ENCODE assay signal across 21 cellular contexts in the genomic region with DNA sequence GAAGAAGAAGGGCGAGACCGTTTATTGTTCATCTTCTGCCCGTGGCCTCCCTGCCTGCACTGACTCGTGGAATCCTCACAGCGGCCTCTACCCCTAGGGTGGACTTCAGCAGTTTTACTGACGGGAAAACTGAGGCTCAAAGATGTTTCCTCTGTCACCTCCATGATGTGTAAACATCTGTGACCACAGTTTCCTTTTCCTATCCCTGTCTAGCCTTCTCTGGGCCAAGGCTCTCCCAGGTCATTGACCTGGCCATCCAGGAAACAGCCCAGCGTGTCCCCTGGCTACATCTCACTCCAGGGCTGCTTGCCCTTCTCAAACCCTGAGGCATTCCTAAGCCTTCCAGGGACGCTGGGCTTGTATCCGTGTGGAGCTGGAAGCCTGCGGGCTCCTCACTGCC. TPM values are rescaled to one million over a fixed set of nuclear protein-coding genes. Genes with fewer than 3 reads are reported as not detected.
DNase-seq lines count a peak whose midpoint lies in the region; ATAC-seq, FAIRE-seq and TF ChIP-seq lines count a peak whose summit lies in the region.
"Had no signal": no experiment of that assay in that cellular context is flagged by ENCODE, and none has a peak within 500 bp of the region (broad histone marks: within the 10 kb centered on the region; RNA-seq: fewer than 3 reads in every experiment).

No MANE protein-coding gene starts in this region.

- peak overlapping the region in 1 of 2 experiments; percentile 54 for H3K18ac ChIP-seq in mesenchymal stem cell (ENCODE audit: low read depth in 1 of 2, low read length in 2 of 2)

- H3K4me3 Mint-ChIP-seq in endothelial cell (ENCODE audit: unreplicated experiment) = peak overlapping the region; percentile 6
- H3K4me3 Mint-ChIP-seq in naive thymus-derived CD8-positive, alpha-beta T cell = no peak overlapping the region
- H3K4me3 Mint-ChIP-seq: CD8-positive, alpha-beta T cell had no signal

- no peak overlapping the region for H2BK5ac ChIP-seq in mesenchymal stem cell (ENCODE audit: low read depth, low read length, poor library complexity, severe bottlenecking)

- no peak for TF ChIP-seq POLR2A in A549 (IDR thresholded peaks at IDR 0.05; ENCODE audit: low read length)

- CTCF ChIA-PET in A549 (lab: Yijun Ruan, JAX) = interaction anchor here (1.6 to 1.7 kb wide), 2 partner anchors 33 to 78 kb away, joined by 3 to 4 read pairs; no protein-coding TSS in a partner anchor

- no peak overlapping the region for H2BK12ac ChIP-seq in mesenchymal stem cell (ENCODE audit: low read length in 2 of 2)

- no peaks in the 10 kb centered on the region for H3K27me3 ChIP-seq in mesenchymal stem cell (ENCODE audit: control insufficient read depth in 1 of 2, insufficient read depth in 1 of 2, low read length in 2 of 2)
- H3K27me3 ChIP-seq: Peyer's patch had no signal

- H3K23ac ChIP-seq in mesenchymal stem cell (ENCODE audit: low read length in 2 of 2) = no peak overlapping the region

- H3K4ac ChIP-seq in mesenchymal stem cell (ENCODE audit: low read depth in 1 of 2, low read length in 2 of 2) = no peak overlapping the region

- H3K4me2 ChIP-seq in A549 (no peak overlapping the region), mesenchymal stem cell (ENCODE audit: low read length, poor library complexity, severe bottlenecking) (no peak overlapping the region)
- H3K4me2 ChIP-seq: SK-N-SH had no signal

- H3K9ac ChIP-seq in mesenchymal stem cell (ENCODE audit: low read length) = no peak overlapping the region
- H3K9ac ChIP-seq: SK-N-SH had no signal

- ATAC-seq in A549 = no peak; a peak in 1 of 6 replicates
- ATAC-seq in naive thymus-derived CD8-positive, alpha-beta T cell = no peak
- ATAC-seq: CD8-positive, alpha-beta T cell; Right ventricle myocardium inferior had no signal

- POLR2A ChIA-PET in A549 (lab: Yijun Ruan, JAX) = no interaction called here
- POLR2A ChIA-PET in naive thymus-derived CD8-positive, alpha-beta T cell (lab: Charles Lee) = no interaction called here

- no peak overlapping the region for H4K91ac ChIP-seq in mesenchymal stem cell (ENCODE audit: low read length)

- no peak for TF ChIP-seq CTCF in A549 (IDR thresholded peaks at IDR 0.05)
- no peak for TF ChIP-seq CTCF in endothelial cell (IDR thresholded peaks at IDR 0.05; ENCODE audit: unreplicated experiment)

- peaks cover 87 to 96% of the 10 kb centered on the region in 2 experiments for H3K36me3 ChIP-seq in mesenchymal stem cell (ENCODE audit: control insufficient read depth in 1 of 2, insufficient read depth in 2 of 2, low read depth in 1 of 2, low read length in 2 of 2)

- H4K8ac ChIP-seq in mesenchymal stem cell (ENCODE audit: low read length) = peak overlapping the region; percentile 4

- peaks cover 53% of the 10 kb centered on the region for H3K79me1 ChIP-seq in mesenchymal stem cell (replicated peaks; ENCODE audit: low read length, poor library complexity, severe bottlenecking)

- H3K27ac Mint-ChIP-seq in endothelial cell (ENCODE audit: unreplicated experiment) = peak overlapping the region; percentile 84
- H3K27ac Mint-ChIP-seq in naive thymus-derived CD8-positive, alpha-beta T cell = no peak overlapping the region
- H3K27ac Mint-ChIP-seq: CD8-positive, alpha-beta T cell had no signal

- no peak for FAIRE-seq in A549 (lab: Jason Lieb, UNC)
- FAIRE-seq: GM12892, GM18507, H1 had no signal

- no peak for TF ChIP-seq RAD21 in A549 (conservative IDR thresholded peaks at IDR 0.05 in 1 of 2, IDR thresholded peaks at IDR 0.05 in 1 of 2)

- H2AFZ ChIP-seq in mesenchymal stem cell (ENCODE audit: low read depth, low read length) = no peak overlapping the region

- no peak overlapping the region for H3K14ac ChIP-seq in mesenchymal stem cell (ENCODE audit: low read length in 2 of 2)

- H3K27me3 Mint-ChIP-seq in endothelial cell (ENCODE audit: unreplicated experiment) = peaks cover 8% of the 10 kb centered on the region
- H3K27me3 Mint-ChIP-seq in naive thymus-derived CD8-positive, alpha-beta T cell = no peaks in the 10 kb centered on the region

- no peak overlapping the region for H2BK15ac ChIP-seq in mesenchymal stem cell (ENCODE audit: low read depth, poor library complexity, severe bottlenecking)

- no peaks in the 10 kb centered on the region for H3K9me3 Mint-ChIP-seq in endothelial cell (ENCODE audit: unreplicated experiment)
- no peaks in the 10 kb centered on the region for H3K9me3 Mint-ChIP-seq in naive thymus-derived CD8-positive, alpha-beta T cell
- H3K9me3 Mint-ChIP-seq: CD8-positive, alpha-beta T cell had no signal

- no peak for DNase-seq in A549 (ENCODE audit: low read depth in 1 of 2, low spot score in 1 of 2)
- DNase-seq in HuH-7 (ENCODE audit: low spot score) = peak; percentile 83
- DNase-seq in endothelial cell (ENCODE audit: low spot score) = peak; percentile 53
- peak; percentile 61 for DNase-seq in mesenchymal stem cell
- no peak for DNase-seq in AG08396 (ENCODE audit: low spot score)
- no peak for DNase-seq in NCI-H345 (lab: John Stamatoyannopoulos, UW)
- no peak for DNase-seq in naive thymus-derived CD8-positive, alpha-beta T cell
- DNase-seq: Calu3; CD8-positive, alpha-beta T cell; EL; KG1; NCI-H1417 treated with DMSO at 0.1 percent for 48 hours; NCI-H1930; NCI-H446 treated with DMSO at 0.1 percent for 48 hours; NCI-H69; Peyer's patch; SK-N-SH had no signal

- no peak for TF ChIP-seq EP300 in A549 (IDR thresholded peaks at IDR 0.05)

- H3K9me3 ChIP-seq in A549 (no peaks in the 10 kb centered on the region), mesenchymal stem cell (ENCODE audit: control insufficient read depth, low read length) (no peaks in the 10 kb centered on the region)
- H3K9me3 ChIP-seq: Peyer's patch, SK-N-SH had no signal

- no peak overlapping the region for H2AK5ac ChIP-seq in mesenchymal stem cell (ENCODE audit: low read length, severe bottlenecking)

- H3K27ac ChIP-seq in A549 (peak overlapping the region; percentile 2 to 67; a peak in 1 of 6 replicates), mesenchymal stem cell (ENCODE audit: low read length, poor library complexity, severe bottlenecking) (no peak overlapping the region)
- H3K27ac ChIP-seq: Peyer's patch had no signal

- no peak overlapping the region for H2BK120ac ChIP-seq in mesenchymal stem cell (ENCODE audit: low read depth, low read length)

- 65% methylated on average over 10 of the region's 10 CpGs for WGBS in A549 (ENCODE audit: missing lambda C conversion rate)
- 61% methylated on average over 10 of the region's 10 CpGs for WGBS in mesenchymal stem cell

- H3K4me1 ChIP-seq in A549 (peaks cover 59% of the 10 kb centered on the region), mesenchymal stem cell (ENCODE audit: control insufficient read depth, insufficient read depth, low read depth, low read length) (peaks cover 5% of the 10 kb centered on the region)

- peaks cover 39% of the 10 kb centered on the region for H3K36me3 Mint-ChIP-seq in endothelial cell (ENCODE audit: low read depth, unreplicated experiment)
- H3K36me3 Mint-ChIP-seq in naive thymus-derived CD8-positive, alpha-beta T cell = peaks cover 0 to 35% (median 0%) of the 10 kb centered on the region in 3 donors

- peaks cover 33% of the 10 kb centered on the region for H3K4me1 Mint-ChIP-seq in endothelial cell (ENCODE audit: unreplicated experiment)
- peaks cover 0 to 2% (median under 1%) of the 10 kb centered on the region in 4 donors for H3K4me1 Mint-ChIP-seq in naive thymus-derived CD8-positive, alpha-beta T cell

- H3K4me3 ChIP-seq in A549 (no peak overlapping the region), mesenchymal stem cell (ENCODE audit: insufficient read depth in 1 of 2, low read depth in 1 of 2, low read length in 2 of 2) (no peak overlapping the region)
- H3K4me3 ChIP-seq: Peyer's patch had no signal

TF ChIP-seq in A549, 52 proteins besides CTCF, POLR2A, EP300 and RAD21 (continues in another document):
- TF ChIP-seq GATA3 (IDR thresholded peaks at IDR 0.05; ENCODE audit: borderline replicate concordance) (no peak), MAFK (IDR thresholded peaks at IDR 0.05; ENCODE audit: partially characterized antibody) (no peak), JUN (IDR thresholded peaks at IDR 0.05) (no peak), CEBPB (IDR thresholded peaks at IDR 0.05) (no peak), SMC3 (IDR thresholded peaks at IDR 0.05) (no peak), POLR2AphosphoS2 (conservative IDR thresholded peaks at IDR 0.05; ENCODE audit: low read length) (no peak)
- TF ChIP-seq, protein P1, sequence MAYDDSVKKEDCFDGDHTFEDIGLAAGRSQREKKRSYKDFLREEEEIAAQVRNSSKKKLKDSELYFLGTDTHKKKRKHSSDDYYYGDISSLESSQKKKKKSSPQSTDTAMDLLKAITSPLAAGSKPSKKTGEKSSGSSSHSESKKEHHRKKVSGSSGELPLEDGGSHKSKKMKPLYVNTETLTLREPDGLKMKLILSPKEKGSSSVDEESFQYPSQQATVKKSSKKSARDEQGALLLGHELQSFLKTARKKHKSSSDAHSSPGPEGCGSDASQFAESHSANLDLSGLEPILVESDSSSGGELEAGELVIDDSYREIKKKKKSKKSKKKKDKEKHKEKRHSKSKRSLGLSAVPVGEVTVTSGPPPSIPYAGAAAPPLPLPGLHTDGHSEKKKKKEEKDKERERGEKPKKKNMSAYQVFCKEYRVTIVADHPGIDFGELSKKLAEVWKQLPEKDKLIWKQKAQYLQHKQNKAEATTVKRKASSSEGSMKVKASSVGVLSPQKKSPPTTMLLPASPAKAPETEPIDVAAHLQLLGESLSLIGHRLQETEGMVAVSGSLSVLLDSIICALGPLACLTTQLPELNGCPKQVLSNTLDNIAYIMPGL (CRISPR knock-in tag; IDR thresholded peaks at IDR 0.05; ENCODE audit: borderline replicate concordance) = no peak
- TF ChIP-seq, protein P2, sequence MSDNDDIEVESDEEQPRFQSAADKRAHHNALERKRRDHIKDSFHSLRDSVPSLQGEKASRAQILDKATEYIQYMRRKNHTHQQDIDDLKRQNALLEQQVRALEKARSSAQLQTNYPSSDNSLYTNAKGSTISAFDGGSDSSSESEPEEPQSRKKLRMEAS (IDR thresholded peaks at IDR 0.05) = no peak

RNA-seq across cellular contexts. Expression of a gene that starts 49.0 kb away (rescaled TPM):
- polyA plus RNA-seq in A549 (2011; rRNA removed) (1.2 and 1.3 TPM in 2 replicates), A549 (2017; fragmentation: RNase III; extraction: RNeasy Plus Mini Kit Qiagen cat#74134 plus additional on column Dnase treatment) (2.1 to 3.1 TPM (median 2.6 TPM) in 3 replicates)
- polyA plus RNA-seq in A549 (2012; cell fraction: cytosol; rRNA removed) = 3.2 and 4.8 TPM in 2 replicates
- polyA plus RNA-seq in A549 (2012; cell fraction: nucleus; rRNA removed) = 5.1 and 6.7 TPM in 2 replicates
- 2.2 and 3.6 TPM in 2 replicates for polyA minus RNA-seq in A549 (2011; rRNA and poly(A)+ RNA removed)
- total RNA-seq in endothelial cell (ENCODE audit: unreplicated experiment) = 4.1 TPM
- 10.7 TPM for polyA plus RNA-seq in mesenchymal stem cell (2013, experiment 1 of 2)
- polyA plus RNA-seq in mesenchymal stem cell (2013, experiment 2 of 2) = 11.7 TPM
- 1 to 10 TPM; 1.8 to 2.3 TPM for total RNA-seq in naive thymus-derived CD8-positive, alpha-beta T cell
- 1 to 10 TPM; 4.0 to 7.6 (median 7.1) TPM for polyA plus RNA-seq in naive thymus-derived CD8-positive, alpha-beta T cell

Comparison
In these comparisons a context has a peak if more than half of its experiments do, and no peak if none do; other contexts are left out.
1. DNase-seq: peak in HuH-7 (single experiment), endothelial cell (single experiment) and mesenchymal stem cell (single experiment); none in A549 (0 of 2), AG08396 (single experiment), NCI-H345 (single experiment) and naive thymus-derived CD8-positive, alpha-beta T cell (0 of 10).